1 cellular context compared by ENCODE assay signal in the genomic region with DNA sequence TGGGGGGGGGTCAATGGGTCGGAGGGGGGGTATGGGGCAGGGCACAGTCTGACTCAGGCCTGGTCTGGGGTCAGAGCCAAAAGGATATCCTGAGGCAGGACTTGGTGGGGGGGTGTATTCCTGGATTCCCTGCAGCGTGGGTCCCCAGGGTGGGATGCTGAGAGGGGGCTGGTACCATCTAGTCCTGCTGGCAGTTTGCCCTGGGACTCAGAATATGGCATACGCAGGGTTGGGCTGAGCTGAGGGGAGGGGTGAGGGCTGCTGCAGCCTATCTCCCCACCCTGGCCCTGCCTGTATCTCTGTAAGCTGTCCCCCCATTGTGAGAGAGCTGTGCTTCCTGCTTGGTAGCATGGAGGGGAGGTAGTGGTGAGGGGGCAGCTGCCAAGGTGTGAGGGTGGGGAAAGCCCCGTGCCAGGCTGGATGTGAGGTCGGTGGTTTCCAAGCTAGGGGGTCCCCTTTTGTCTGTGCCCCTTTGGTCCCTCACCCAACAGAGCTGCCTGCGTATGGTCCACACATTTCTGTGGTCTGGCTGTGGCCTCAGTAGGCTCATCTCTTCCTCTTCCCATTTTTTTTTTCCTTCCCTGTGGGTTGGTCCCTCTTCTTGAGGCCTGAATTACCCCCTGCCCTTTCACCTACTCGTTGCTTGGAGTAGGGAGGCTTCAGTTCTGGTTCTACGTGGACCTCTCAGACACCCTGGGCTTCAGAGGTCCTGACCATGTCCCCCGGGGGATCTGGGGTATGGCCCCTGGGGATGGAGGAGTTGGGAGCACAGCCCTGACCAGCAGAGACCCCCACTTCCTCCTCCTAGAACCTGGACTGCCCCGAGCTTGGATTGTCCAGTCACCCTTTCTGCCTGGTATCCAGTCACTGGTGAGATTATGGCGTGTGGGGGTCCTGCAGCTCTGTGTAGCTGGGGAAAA.
TF ChIP-seq lines count a peak whose summit lies in the region.

No MANE protein-coding gene starts in this region.

TF ChIP-seq in WTC11, 78 proteins besides CTCF, POLR2A, EP300 and RAD21 (continued from another document):
- TF ChIP-seq, protein P1, sequence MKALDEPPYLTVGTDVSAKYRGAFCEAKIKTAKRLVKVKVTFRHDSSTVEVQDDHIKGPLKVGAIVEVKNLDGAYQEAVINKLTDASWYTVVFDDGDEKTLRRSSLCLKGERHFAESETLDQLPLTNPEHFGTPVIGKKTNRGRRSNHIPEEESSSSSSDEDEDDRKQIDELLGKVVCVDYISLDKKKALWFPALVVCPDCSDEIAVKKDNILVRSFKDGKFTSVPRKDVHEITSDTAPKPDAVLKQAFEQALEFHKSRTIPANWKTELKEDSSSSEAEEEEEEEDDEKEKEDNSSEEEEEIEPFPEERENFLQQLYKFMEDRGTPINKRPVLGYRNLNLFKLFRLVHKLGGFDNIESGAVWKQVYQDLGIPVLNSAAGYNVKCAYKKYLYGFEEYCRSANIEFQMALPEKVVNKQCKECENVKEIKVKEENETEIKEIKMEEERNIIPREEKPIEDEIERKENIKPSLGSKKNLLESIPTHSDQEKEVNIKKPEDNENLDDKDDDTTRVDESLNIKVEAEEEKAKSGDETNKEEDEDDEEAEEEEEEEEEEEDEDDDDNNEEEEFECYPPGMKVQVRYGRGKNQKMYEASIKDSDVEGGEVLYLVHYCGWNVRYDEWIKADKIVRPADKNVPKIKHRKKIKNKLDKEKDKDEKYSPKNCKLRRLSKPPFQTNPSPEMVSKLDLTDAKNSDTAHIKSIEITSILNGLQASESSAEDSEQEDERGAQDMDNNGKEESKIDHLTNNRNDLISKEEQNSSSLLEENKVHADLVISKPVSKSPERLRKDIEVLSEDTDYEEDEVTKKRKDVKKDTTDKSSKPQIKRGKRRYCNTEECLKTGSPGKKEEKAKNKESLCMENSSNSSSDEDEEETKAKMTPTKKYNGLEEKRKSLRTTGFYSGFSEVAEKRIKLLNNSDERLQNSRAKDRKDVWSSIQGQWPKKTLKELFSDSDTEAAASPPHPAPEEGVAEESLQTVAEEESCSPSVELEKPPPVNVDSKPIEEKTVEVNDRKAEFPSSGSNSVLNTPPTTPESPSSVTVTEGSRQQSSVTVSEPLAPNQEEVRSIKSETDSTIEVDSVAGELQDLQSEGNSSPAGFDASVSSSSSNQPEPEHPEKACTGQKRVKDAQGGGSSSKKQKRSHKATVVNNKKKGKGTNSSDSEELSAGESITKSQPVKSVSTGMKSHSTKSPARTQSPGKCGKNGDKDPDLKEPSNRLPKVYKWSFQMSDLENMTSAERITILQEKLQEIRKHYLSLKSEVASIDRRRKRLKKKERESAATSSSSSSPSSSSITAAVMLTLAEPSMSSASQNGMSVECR (CRISPR knock-in tag; IDR thresholded peaks at IDR 0.05; ENCODE audit: borderline replicate concordance), result no peak
- TF ChIP-seq, protein P2, sequence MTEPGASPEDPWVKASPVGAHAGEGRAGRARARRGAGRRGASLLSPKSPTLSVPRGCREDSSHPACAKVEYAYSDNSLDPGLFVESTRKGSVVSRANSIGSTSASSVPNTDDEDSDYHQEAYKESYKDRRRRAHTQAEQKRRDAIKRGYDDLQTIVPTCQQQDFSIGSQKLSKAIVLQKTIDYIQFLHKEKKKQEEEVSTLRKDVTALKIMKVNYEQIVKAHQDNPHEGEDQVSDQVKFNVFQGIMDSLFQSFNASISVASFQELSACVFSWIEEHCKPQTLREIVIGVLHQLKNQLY (CRISPR knock-in tag; IDR thresholded peaks at IDR 0.05), result no peak
- TF ChIP-seq ZNF232 (CRISPR knock-in tag; IDR thresholded peaks at IDR 0.05) (no peak), GRHL2 (CRISPR knock-in tag; IDR thresholded peaks at IDR 0.05; ENCODE audit: insufficient replicate concordance, severe bottlenecking) (no peak), GABPB1 (CRISPR knock-in tag; IDR thresholded peaks at IDR 0.05) (no peak), CREB1 (CRISPR knock-in tag; IDR thresholded peaks at IDR 0.05) (no peak), ZBTB21 (CRISPR knock-in tag; IDR thresholded peaks at IDR 0.05; ENCODE audit: borderline replicate concordance) (no peak), FOXK1 (CRISPR knock-in tag; IDR thresholded peaks at IDR 0.05) (no peak)
